In genomic region chr15:68480296-68480695, GRCh38 we compare ENCODE assay signal across 17 cellular contexts. TPM values are rescaled to one million over a fixed set of nuclear protein-coding genes. Genes with fewer than 3 reads are reported as not detected.
"Had no signal": no experiment of that assay in that cellular context is flagged by ENCODE, and none has a peak within 500 bp of the region (broad histone marks: within the 10 kb centered on the region; RNA-seq: fewer than 3 reads in every experiment).

No MANE protein-coding gene starts in this region.

- H3K4me3 ChIP-seq: colonic mucosa, sigmoid colon, SJCRH30, upper lobe of left lung had no signal

- H3K27ac Mint-ChIP-seq: activated B cell treated with CpG ODN at 0.5 μM for 24 hours; activated naive CD8-positive, alpha-beta T cell; natural killer cell treated with Interleukin-12 subunit alpha and Interleukin-12 subunit beta and Interleukin-15 and Interleukin-18, amount 100 ng/mL, for 72 hours; progenitor cell of endocrine pancreas had no signal

- H3K27ac ChIP-seq: SJCRH30, upper lobe of left lung had no signal

- FAIRE-seq: TTC549 had no signal

- H3K27me3 ChIP-seq: colonic mucosa, sigmoid colon, upper lobe of left lung had no signal

- H3K4me1 Mint-ChIP-seq: activated B cell treated with CpG ODN at 0.5 μM for 24 hours had no signal

- H3K9me3 Mint-ChIP-seq: activated B cell treated with CpG ODN at 0.5 μM for 24 hours; natural killer cell treated with Interleukin-12 subunit alpha and Interleukin-12 subunit beta and Interleukin-15 and Interleukin-18, amount 100 ng/mL, for 72 hours had no signal

- ATAC-seq: esophagus mucosa; natural killer cell treated with Interleukin-12 subunit alpha and Interleukin-12 subunit beta and Interleukin-15 and Interleukin-18, amount 100 ng/mL, for 72 hours had no signal

- H3K36me3 ChIP-seq: colonic mucosa, sigmoid colon, SJCRH30, upper lobe of left lung had no signal

- DNase-seq: activated B cell treated with CpG ODN at 0.5 μM for 24 hours; activated CD4-positive, alpha-beta T cell treated with anti-CD3 and anti-CD28 coated beads for 48 hours; activated gamma-delta T cell treated with Interleukin-2 at 50 U/mL for 16 hours; colonic mucosa; glutamatergic neuron; mesendoderm; sigmoid colon; SJCRH30; stimulated activated CD4-positive, alpha-beta T cell treated with anti-CD3 and anti-CD28 coated beads, Interleukin-4, amount 100 ng/mL, for 24 hours; stimulated activated naive CD4-positive, alpha-beta T cell; substantia nigra; upper lobe of left lung had no signal

- H3K4me3 Mint-ChIP-seq: activated B cell treated with CpG ODN at 0.5 μM for 24 hours; activated naive CD8-positive, alpha-beta T cell; natural killer cell treated with Interleukin-12 subunit alpha and Interleukin-12 subunit beta and Interleukin-15 and Interleukin-18, amount 100 ng/mL, for 72 hours had no signal

- H3K9me3 ChIP-seq: colonic mucosa, sigmoid colon, SJCRH30, upper lobe of left lung had no signal

- H3K36me3 Mint-ChIP-seq: activated naive CD8-positive, alpha-beta T cell; natural killer cell treated with Interleukin-12 subunit alpha and Interleukin-12 subunit beta and Interleukin-15 and Interleukin-18, amount 100 ng/mL, for 72 hours had no signal

- H3K4me1 ChIP-seq: colonic mucosa, SJCRH30, upper lobe of left lung had no signal

RNA-seq across cellular contexts. Expression of gene ITGA11, which starts 48.3 kb away (rescaled TPM):
- total RNA-seq: activated B cell treated with CpG ODN at 0.5 μM for 24 hours, progenitor cell of endocrine pancreas, SJCRH30 had no signal
